1 cellular context compared by ENCODE assay signal in the genomic region with DNA sequence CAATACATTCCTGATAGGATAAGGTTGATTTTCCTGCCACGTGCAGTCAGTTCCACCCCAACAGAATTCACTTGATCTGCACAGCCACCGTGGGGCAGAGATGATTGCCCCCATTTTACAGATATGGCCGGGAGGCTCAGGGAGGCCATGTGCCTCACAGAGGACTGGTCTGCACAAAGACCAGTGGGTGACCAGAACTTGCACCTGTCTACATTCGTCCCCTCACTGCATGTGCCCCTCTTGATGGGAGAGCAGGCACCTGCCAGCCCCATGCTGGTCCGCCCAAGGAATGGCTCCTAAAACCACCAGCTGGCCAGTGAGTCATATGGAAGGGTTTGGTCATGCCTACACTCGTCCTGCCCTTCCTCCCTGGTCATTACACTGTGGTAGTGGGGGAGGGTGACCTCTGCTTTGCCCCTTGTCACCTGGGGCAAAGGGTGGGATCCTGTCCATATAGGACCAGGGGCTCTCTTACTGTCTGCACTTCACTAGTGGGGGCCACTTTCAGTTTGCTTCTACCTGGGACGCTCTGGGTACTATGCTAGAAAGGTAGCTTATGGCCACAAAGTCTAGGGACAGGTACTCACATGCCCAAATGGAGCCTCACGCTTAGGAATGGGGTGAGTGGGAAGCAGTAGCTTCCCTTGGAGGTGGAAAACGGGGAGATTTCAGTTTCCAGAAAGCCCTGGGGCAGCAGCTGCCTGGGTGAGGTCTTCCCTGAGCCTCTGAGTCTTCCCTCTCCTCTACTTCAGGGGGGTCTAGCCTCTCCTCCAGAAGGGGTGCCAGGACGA.
TF ChIP-seq lines count a peak whose summit lies in the region.

No MANE protein-coding gene starts in this region.

TF ChIP-seq in H1, 55 proteins besides CTCF, POLR2A, EP300 and RAD21:
- TF ChIP-seq POLR2AphosphoS5 (IDR thresholded peaks at IDR 0.05; ENCODE audit: low read depth, low read length) (no peak; the same call in 1 of the 2 replicates), JUND (IDR thresholded peaks at IDR 0.05; ENCODE audit: low read length) (no peak), SUZ12 (IDR thresholded peaks at IDR 0.05; ENCODE audit: low read length) (no peak), NRF1 (IDR thresholded peaks at IDR 0.05; ENCODE audit: low read depth, low read length) (no peak), KDM5A (IDR thresholded peaks at IDR 0.05; ENCODE audit: low read length) (no peak), KDM4A (IDR thresholded peaks at IDR 0.05; ENCODE audit: low read depth, low read length, severe bottlenecking) (no peak), JUN (IDR thresholded peaks at IDR 0.05; ENCODE audit: low read depth, low read length) (no peak), TEAD4 (IDR thresholded peaks at IDR 0.05; ENCODE audit: low read depth, low read length) (no peak), SP1 (IDR thresholded peaks at IDR 0.05; ENCODE audit: low read depth, low read length) (no peak), CBX5 (IDR thresholded peaks at IDR 0.05; ENCODE audit: low read depth, low read length) (no peak)
- TF ChIP-seq, protein P1, sequence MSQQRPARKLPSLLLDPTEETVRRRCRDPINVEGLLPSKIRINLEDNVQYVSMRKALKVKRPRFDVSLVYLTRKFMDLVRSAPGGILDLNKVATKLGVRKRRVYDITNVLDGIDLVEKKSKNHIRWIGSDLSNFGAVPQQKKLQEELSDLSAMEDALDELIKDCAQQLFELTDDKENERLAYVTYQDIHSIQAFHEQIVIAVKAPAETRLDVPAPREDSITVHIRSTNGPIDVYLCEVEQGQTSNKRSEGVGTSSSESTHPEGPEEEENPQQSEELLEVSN (IDR thresholded peaks at IDR 0.05): no peak
